Comparison of ENCODE assay signal across 1 cellular context in the genomic region with DNA sequence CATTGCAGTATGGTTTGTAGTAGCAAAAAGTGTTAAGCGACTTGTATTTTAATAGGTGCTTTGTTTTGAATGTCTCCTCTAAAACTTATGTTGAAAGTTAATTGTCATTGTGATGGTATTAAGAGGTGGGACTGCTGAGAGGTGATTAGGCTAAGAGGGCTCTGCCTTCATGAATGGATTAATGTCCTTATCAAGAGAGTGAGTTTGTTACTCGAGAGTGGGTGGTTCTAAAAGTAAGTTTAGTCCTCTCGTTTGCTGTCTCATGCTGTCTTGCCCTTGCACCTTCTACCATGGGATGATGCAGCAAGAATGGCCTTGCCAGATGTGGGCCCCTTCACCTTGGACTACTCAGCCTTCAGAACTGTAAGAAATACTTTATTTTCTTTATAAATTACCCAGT.
TF ChIP-seq lines count a peak whose summit lies in the region.

No MANE protein-coding gene starts in this region.

TF ChIP-seq in K562, 482 proteins besides CTCF, POLR2A, EP300 and RAD21 (continued from another document and continues in another):
- TF ChIP-seq, protein P1, sequence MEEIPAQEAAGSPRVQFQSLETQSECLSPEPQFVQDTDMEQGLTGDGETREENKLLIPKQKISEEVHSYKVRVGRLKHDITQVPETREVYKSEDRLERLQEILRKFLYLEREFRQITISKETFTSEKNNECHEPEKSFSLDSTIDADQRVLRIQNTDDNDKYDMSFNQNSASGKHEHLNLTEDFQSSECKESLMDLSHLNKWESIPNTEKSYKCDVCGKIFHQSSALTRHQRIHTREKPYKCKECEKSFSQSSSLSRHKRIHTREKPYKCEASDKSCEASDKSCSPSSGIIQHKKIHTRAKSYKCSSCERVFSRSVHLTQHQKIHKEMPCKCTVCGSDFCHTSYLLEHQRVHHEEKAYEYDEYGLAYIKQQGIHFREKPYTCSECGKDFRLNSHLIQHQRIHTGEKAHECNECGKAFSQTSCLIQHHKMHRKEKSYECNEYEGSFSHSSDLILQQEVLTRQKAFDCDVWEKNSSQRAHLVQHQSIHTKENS (CRISPR knock-in tag; IDR thresholded peaks at IDR 0.05): no peak
- TF ChIP-seq MEIS2 (IDR thresholded peaks at IDR 0.05; ENCODE audit: partially characterized antibody): no peak
- no peak for TF ChIP-seq POU5F1 (IDR thresholded peaks at IDR 0.05; ENCODE audit: borderline replicate concordance, low read depth, low read length, partially characterized antibody)
- TF ChIP-seq, protein P2, sequence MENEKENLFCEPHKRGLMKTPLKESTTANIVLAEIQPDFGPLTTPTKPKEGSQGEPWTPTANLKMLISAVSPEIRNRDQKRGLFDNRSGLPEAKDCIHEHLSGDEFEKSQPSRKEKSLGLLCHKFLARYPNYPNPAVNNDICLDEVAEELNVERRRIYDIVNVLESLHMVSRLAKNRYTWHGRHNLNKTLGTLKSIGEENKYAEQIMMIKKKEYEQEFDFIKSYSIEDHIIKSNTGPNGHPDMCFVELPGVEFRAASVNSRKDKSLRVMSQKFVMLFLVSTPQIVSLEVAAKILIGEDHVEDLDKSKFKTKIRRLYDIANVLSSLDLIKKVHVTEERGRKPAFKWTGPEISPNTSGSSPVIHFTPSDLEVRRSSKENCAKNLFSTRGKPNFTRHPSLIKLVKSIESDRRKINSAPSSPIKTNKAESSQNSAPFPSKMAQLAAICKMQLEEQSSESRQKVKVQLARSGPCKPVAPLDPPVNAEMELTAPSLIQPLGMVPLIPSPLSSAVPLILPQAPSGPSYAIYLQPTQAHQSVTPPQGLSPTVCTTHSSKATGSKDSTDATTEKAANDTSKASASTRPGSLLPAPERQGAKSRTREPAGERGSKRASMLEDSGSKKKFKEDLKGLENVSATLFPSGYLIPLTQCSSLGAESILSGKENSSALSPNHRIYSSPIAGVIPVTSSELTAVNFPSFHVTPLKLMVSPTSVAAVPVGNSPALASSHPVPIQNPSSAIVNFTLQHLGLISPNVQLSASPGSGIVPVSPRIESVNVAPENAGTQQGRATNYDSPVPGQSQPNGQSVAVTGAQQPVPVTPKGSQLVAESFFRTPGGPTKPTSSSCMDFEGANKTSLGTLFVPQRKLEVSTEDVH (IDR thresholded peaks at IDR 0.05; ENCODE audit: low read depth, partially characterized antibody): no peak
- TF ChIP-seq ZNF707 (CRISPR knock-in tag; conservative IDR thresholded peaks at IDR 0.05): no peak
- no peak for TF ChIP-seq HNRNPK (IDR thresholded peaks at IDR 0.05; ENCODE audit: low read depth, low read length, poor library complexity, severe bottlenecking)
- TF ChIP-seq, protein P3, sequence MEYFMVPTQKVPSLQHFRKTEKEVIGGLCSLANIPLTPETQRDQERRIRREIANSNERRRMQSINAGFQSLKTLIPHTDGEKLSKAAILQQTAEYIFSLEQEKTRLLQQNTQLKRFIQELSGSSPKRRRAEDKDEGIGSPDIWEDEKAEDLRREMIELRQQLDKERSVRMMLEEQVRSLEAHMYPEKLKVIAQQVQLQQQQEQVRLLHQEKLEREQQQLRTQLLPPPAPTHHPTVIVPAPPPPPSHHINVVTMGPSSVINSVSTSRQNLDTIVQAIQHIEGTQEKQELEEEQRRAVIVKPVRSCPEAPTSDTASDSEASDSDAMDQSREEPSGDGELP (CRISPR knock-in tag; IDR thresholded peaks at IDR 0.05; ENCODE audit: borderline replicate concordance): no peak
- 0 out of 2 replicates have a peak, but pooled peaks have one; percentile 4 for TF ChIP-seq CREM (IDR thresholded peaks at IDR 0.05; ENCODE audit: low read depth)
- TF ChIP-seq RBM14 (IDR thresholded peaks at IDR 0.05; ENCODE audit: borderline replicate concordance, insufficient read depth, low read depth, low read length): no peak
- TF ChIP-seq EGR1 (conservative IDR thresholded peaks at IDR 0.05): peak; percentile 56
- TF ChIP-seq SRF (CRISPR knock-in tag; IDR thresholded peaks at IDR 0.05): no peak
- TF ChIP-seq, protein P4, sequence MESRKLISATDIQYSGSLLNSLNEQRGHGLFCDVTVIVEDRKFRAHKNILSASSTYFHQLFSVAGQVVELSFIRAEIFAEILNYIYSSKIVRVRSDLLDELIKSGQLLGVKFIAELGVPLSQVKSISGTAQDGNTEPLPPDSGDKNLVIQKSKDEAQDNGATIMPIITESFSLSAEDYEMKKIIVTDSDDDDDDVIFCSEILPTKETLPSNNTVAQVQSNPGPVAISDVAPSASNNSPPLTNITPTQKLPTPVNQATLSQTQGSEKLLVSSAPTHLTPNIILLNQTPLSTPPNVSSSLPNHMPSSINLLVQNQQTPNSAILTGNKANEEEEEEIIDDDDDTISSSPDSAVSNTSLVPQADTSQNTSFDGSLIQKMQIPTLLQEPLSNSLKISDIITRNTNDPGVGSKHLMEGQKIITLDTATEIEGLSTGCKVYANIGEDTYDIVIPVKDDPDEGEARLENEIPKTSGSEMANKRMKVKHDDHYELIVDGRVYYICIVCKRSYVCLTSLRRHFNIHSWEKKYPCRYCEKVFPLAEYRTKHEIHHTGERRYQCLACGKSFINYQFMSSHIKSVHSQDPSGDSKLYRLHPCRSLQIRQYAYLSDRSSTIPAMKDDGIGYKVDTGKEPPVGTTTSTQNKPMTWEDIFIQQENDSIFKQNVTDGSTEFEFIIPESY (CRISPR knock-in tag; IDR thresholded peaks at IDR 0.05): no peak
- TF ChIP-seq ZNF830 (CRISPR knock-in tag; IDR thresholded peaks at IDR 0.05): no peak
- no peak for TF ChIP-seq THRAP3 (IDR thresholded peaks at IDR 0.05; ENCODE audit: borderline replicate concordance)
- TF ChIP-seq RCOR1 (IDR thresholded peaks at IDR 0.05; ENCODE audit: borderline replicate concordance in 1 of 2, low read depth in 2 of 2, low read length in 2 of 2): peak in 1 of 2 experiments; percentile 50; a peak in 1 of 4 replicates
- no peak for TF ChIP-seq MYC (IDR thresholded peaks at IDR 0.05; ENCODE audit: low read depth, low read length)
- TF ChIP-seq MYC (CRISPR knock-in tag; IDR thresholded peaks at IDR 0.05; ENCODE audit: borderline replicate concordance, low read depth): no peak
- no peak for TF ChIP-seq ZBTB17 (CRISPR knock-in tag; IDR thresholded peaks at IDR 0.05)
- no peak for TF ChIP-seq SREBF1 (IDR thresholded peaks at IDR 0.05; ENCODE audit: borderline replicate concordance, low read depth, low read length)
- no peak for TF ChIP-seq RBM15 (IDR thresholded peaks at IDR 0.05; ENCODE audit: insufficient read depth, low read length)
- TF ChIP-seq NEUROD1 (IDR thresholded peaks at IDR 0.05; ENCODE audit: borderline replicate concordance, low read depth, low read length, partially characterized antibody): no peak
- TF ChIP-seq NFE2 (IDR thresholded peaks at IDR 0.05; ENCODE audit: low read depth): peak; percentile 97
- TF ChIP-seq, protein P5, sequence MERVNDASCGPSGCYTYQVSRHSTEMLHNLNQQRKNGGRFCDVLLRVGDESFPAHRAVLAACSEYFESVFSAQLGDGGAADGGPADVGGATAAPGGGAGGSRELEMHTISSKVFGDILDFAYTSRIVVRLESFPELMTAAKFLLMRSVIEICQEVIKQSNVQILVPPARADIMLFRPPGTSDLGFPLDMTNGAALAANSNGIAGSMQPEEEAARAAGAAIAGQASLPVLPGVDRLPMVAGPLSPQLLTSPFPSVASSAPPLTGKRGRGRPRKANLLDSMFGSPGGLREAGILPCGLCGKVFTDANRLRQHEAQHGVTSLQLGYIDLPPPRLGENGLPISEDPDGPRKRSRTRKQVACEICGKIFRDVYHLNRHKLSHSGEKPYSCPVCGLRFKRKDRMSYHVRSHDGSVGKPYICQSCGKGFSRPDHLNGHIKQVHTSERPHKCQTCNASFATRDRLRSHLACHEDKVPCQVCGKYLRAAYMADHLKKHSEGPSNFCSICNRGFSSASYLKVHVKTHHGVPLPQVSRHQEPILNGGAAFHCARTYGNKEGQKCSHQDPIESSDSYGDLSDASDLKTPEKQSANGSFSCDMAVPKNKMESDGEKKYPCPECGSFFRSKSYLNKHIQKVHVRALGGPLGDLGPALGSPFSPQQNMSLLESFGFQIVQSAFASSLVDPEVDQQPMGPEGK (CRISPR knock-in tag; IDR thresholded peaks at IDR 0.05; ENCODE audit: borderline replicate concordance): no peak
- TF ChIP-seq ZC3H4 (CRISPR knock-in tag; IDR thresholded peaks at IDR 0.05; ENCODE audit: borderline replicate concordance): no peak
- TF ChIP-seq, protein P6, sequence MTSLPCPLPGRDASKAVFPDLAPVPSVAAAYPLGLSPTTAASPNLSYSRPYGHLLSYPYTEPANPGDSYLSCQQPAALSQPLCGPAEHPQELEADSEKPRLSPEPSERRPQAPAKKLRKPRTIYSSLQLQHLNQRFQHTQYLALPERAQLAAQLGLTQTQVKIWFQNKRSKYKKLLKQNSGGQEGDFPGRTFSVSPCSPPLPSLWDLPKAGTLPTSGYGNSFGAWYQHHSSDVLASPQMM (CRISPR knock-in tag; IDR thresholded peaks at IDR 0.05): no peak
- TF ChIP-seq ZNF239 (CRISPR knock-in tag; IDR thresholded peaks at IDR 0.05): no peak
- TF ChIP-seq, protein P7, sequence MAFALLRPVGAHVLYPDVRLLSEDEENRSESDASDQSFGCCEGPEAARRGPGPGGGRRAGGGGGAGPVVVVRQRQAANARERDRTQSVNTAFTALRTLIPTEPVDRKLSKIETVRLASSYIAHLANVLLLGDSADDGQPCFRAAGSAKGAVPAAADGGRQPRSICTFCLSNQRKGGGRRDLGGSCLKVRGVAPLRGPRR (CRISPR knock-in tag; IDR thresholded peaks at IDR 0.05): no peak
- no peak for TF ChIP-seq ZNF140 (CRISPR knock-in tag; IDR thresholded peaks at IDR 0.05)
- no peak for TF ChIP-seq SIX5 (IDR thresholded peaks at IDR 0.05; ENCODE audit: borderline replicate concordance in 1 of 2, insufficient read depth in 1 of 2, low read depth in 1 of 2, low read length in 2 of 2)
- TF ChIP-seq ZNF133 (CRISPR knock-in tag; IDR thresholded peaks at IDR 0.05): no peak
- 0 out of 2 replicates have a peak, but pooled peaks have one; percentile 11 for TF ChIP-seq JUND (IDR thresholded peaks at IDR 0.05; ENCODE audit: borderline replicate concordance, low read depth, low read length)
- no peak; the same call in 2 of the 3 replicates for TF ChIP-seq JUND (tag; IDR thresholded peaks at IDR 0.05; ENCODE audit: borderline replicate concordance, low read depth, low read length)
- no peak for TF ChIP-seq ZSCAN29 (IDR thresholded peaks at IDR 0.05)
- TF ChIP-seq NCOA1 (IDR thresholded peaks at IDR 0.05; ENCODE audit: low read depth): no peak
- TF ChIP-seq HLTF (IDR thresholded peaks at IDR 0.05): no peak
- no peak for TF ChIP-seq SPI1 (IDR thresholded peaks at IDR 0.05; ENCODE audit: borderline replicate concordance, low read depth, low read length)
- TF ChIP-seq MAFF (IDR thresholded peaks at IDR 0.05; ENCODE audit: low read length): peak; percentile 82; the same call in 1 of the 2 replicates
- TF ChIP-seq EHMT2 (IDR thresholded peaks at IDR 0.05): no peak
- TF ChIP-seq KAT7 (CRISPR knock-in tag; IDR thresholded peaks at IDR 0.05; ENCODE audit: borderline replicate concordance): no peak
- TF ChIP-seq, protein P8, sequence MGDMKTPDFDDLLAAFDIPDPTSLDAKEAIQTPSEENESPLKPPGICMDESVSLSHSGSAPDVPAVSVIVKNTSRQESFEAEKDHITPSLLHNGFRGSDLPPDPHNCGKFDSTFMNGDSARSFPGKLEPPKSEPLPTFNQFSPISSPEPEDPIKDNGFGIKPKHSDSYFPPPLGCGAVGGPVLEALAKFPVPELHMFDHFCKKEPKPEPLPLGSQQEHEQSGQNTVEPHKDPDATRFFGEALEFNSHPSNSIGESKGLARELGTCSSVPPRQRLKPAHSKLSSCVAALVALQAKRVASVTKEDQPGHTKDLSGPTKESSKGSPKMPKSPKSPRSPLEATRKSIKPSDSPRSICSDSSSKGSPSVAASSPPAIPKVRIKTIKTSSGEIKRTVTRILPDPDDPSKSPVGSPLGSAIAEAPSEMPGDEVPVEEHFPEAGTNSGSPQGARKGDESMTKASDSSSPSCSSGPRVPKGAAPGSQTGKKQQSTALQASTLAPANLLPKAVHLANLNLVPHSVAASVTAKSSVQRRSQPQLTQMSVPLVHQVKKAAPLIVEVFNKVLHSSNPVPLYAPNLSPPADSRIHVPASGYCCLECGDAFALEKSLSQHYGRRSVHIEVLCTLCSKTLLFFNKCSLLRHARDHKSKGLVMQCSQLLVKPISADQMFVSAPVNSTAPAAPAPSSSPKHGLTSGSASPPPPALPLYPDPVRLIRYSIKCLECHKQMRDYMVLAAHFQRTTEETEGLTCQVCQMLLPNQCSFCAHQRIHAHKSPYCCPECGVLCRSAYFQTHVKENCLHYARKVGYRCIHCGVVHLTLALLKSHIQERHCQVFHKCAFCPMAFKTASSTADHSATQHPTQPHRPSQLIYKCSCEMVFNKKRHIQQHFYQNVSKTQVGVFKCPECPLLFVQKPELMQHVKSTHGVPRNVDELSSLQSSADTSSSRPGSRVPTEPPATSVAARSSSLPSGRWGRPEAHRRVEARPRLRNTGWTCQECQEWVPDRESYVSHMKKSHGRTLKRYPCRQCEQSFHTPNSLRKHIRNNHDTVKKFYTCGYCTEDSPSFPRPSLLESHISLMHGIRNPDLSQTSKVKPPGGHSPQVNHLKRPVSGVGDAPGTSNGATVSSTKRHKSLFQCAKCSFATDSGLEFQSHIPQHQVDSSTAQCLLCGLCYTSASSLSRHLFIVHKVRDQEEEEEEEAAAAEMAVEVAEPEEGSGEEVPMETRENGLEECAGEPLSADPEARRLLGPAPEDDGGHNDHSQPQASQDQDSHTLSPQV (IDR thresholded peaks at IDR 0.05): 0 out of 2 replicates have a peak, but pooled peaks have one; percentile 46
- TF ChIP-seq NELFE (IDR thresholded peaks at IDR 0.05; ENCODE audit: insufficient read depth, insufficient read length): no peak
- TF ChIP-seq CREBBP (IDR thresholded peaks at IDR 0.05; ENCODE audit: low read depth, low read length): no peak
- TF ChIP-seq, protein P9, sequence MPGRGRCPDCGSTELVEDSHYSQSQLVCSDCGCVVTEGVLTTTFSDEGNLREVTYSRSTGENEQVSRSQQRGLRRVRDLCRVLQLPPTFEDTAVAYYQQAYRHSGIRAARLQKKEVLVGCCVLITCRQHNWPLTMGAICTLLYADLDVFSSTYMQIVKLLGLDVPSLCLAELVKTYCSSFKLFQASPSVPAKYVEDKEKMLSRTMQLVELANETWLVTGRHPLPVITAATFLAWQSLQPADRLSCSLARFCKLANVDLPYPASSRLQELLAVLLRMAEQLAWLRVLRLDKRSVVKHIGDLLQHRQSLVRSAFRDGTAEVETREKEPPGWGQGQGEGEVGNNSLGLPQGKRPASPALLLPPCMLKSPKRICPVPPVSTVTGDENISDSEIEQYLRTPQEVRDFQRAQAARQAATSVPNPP (IDR thresholded peaks at IDR 0.05; ENCODE audit: borderline replicate concordance, insufficient read depth, insufficient read length): no peak
- no peak for TF ChIP-seq HNRNPLL (IDR thresholded peaks at IDR 0.05; ENCODE audit: low read depth, low read length, poor library complexity, severe bottlenecking)
- TF ChIP-seq, protein P10, sequence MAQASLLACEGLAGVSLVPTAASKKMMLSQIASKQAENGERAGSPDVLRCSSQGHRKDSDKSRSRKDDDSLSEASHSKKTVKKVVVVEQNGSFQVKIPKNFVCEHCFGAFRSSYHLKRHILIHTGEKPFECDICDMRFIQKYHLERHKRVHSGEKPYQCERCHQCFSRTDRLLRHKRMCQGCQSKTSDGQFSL (CRISPR knock-in tag; IDR thresholded peaks at IDR 0.05): no peak
- TF ChIP-seq, protein P10 (tag; IDR thresholded peaks at IDR 0.05): no peak
